30 cellular contexts compared by ENCODE assay signal in the genomic region with DNA sequence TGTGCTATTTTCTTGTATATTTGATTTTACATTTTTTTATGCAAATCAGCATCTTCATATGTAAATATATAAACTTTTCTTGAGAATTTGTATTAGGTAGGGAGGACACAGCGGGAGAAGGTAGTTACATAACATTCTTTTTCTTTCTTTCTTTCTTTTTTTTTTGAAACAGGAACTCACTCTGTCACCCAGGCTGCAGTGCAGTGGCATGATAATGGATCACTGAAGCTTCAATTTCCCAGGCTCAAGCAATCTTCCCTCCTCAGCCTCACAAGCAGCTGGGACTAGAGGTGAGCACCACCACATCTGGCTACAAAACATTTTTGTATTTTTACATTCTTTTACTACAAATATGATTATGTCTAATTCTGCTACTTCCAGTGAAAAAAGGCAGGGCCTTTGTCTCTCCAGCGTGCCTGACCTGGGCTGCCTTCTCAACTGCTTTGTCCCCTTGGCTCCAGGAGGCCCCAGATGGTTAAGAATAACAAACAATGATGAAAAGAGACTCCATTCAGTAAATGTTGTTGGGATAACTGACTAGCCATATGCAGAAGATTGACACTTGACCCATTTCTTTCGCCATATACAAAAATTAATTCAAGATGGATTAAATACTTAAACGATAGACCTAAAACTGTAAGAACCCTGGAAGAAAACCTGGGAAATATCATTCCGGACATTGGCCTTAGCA. TPM values are rescaled to one million over a fixed set of nuclear protein-coding genes. Genes with fewer than 3 reads are reported as not detected.
DNase-seq lines count a peak whose midpoint lies in the region; ATAC-seq, FAIRE-seq and TF ChIP-seq lines count a peak whose summit lies in the region.
"Had no signal": no experiment of that assay in that cellular context is flagged by ENCODE, and none has a peak within 500 bp of the region (broad histone marks: within the 10 kb centered on the region; RNA-seq: fewer than 3 reads in every experiment).

No MANE protein-coding gene starts in this region.

- no peaks in the 10 kb centered on the region for H3K23me2 ChIP-seq in H1 (ENCODE audit: low read depth, low read length)

- peak overlapping the region; percentile 49 for H2BK20ac ChIP-seq in H1 (ENCODE audit: low read length)

- CTCF ChIA-PET in H1 (lab: Charles Lee; ENCODE audit: partially characterized antibody) = no interaction called here

- H2BK5ac ChIP-seq in H1 (ENCODE audit: low read depth, low read length) = peak overlapping the region; percentile 80; the same call in 1 of the 2 replicates

- H4K5ac ChIP-seq in H1 (ENCODE audit: insufficient read length, low read depth, low read length) = peak overlapping the region; percentile 47

- no peak for FAIRE-seq in H1 (lab: Jason Lieb, UNC)
- FAIRE-seq: A204.1, GM12878 had no signal

- H2AFZ ChIP-seq in H1 (ENCODE audit: low read length) = no peak overlapping the region

- H2BK12ac ChIP-seq in H1 (ENCODE audit: low read depth, low read length) = no peak overlapping the region

- no peak overlapping the region for H3K23ac ChIP-seq in H1 (ENCODE audit: insufficient read length)

- H3K27me3 ChIP-seq in HUES6 (ENCODE audit: control insufficient read depth, insufficient read depth, low read length) = no peaks in the 10 kb centered on the region
- H3K27me3 ChIP-seq in H1 (replicated peaks in 1 of 4; ENCODE audit: control insufficient read depth in 3 of 4, extremely low read depth in 1 of 4, insufficient read depth in 3 of 4, low read length in 3 of 4) = no peaks in the 10 kb centered on the region
- no peaks in the 10 kb centered on the region for H3K27me3 ChIP-seq in aorta (ENCODE audit: control insufficient read depth in 1 of 2, insufficient read depth in 2 of 2, low read length in 1 of 2)
- H3K27me3 ChIP-seq: right lobe of liver, testis, uterus had no signal

- no peak overlapping the region for H4K91ac ChIP-seq in H1 (replicated peaks; ENCODE audit: insufficient read length, low read length)

- H3K79me1 ChIP-seq in H1 (ENCODE audit: low read depth, low read length) = no peaks in the 10 kb centered on the region

- no peaks in the 10 kb centered on the region for H3K79me2 ChIP-seq in H1 (ENCODE audit: control insufficient read depth in 1 of 2, insufficient read depth in 2 of 2, low read length in 2 of 2)

- WGBS in H1 (ENCODE audit: extremely low coverage in 1 of 2, insufficient coverage in 1 of 2, insufficient read length in 1 of 2, insufficient replicate concordance in 2 of 2, low coverage in 1 of 2, low lambda C conversion rate in 2 of 2, missing lambda C conversion rate in 1 of 2), 2 experiments = 44% methylated on average over 5 of the region's 5 CpGs; no CpG with 5 or more reads in 1 of the 2 experiments
- 91 to 93% methylated on average over 5 of the region's 5 CpGs for WGBS in aorta, 2 donors

- H3K9me3 ChIP-seq in HUES6 (ENCODE audit: control insufficient read depth, insufficient read depth, low read depth, low read length) = no peaks in the 10 kb centered on the region
- H3K9me3 ChIP-seq in H1 (ENCODE audit: insufficient read depth in 2 of 2, low read depth in 1 of 2, low read length in 1 of 2) = no peaks in the 10 kb centered on the region
- H3K9me3 ChIP-seq in aorta (ENCODE audit: control insufficient read depth, low read length) = no peaks in the 10 kb centered on the region
- H3K9me3 ChIP-seq: right lobe of liver, testis, uterus had no signal

- no peak overlapping the region for H2BK15ac ChIP-seq in H1 (ENCODE audit: low read length)

- no peak overlapping the region for H3K14ac ChIP-seq in H1 (ENCODE audit: insufficient read length)

- H3K27ac ChIP-seq in HUES6 (ENCODE audit: low read depth, low read length) (0 out of 2 replicates have a peak overlapping the region, but pooled peaks have one; percentile 28), H1 (ENCODE audit: low read depth, low read length) (no peak overlapping the region), aorta (ENCODE audit: low read depth in 1 of 2, low read length in 2 of 2) (no peak overlapping the region)
- H3K27ac ChIP-seq: HL-60, right lobe of liver, testis, uterus had no signal

- no peak for ATAC-seq in aorta (ENCODE audit: low FRiP score)
- ATAC-seq: GM12878; left ventricle myocardium superior; natural killer cell treated with Interleukin-12 subunit alpha and Interleukin-12 subunit beta and Interleukin-15 and Interleukin-18, amount 100 ng/mL, for 72 hours; right lobe of liver had no signal

- POLR2A ChIA-PET in H1 (lab: Charles Lee; ENCODE audit: partially characterized antibody) = no interaction called here

- no peak for TF ChIP-seq POLR2A in H1 (IDR thresholded peaks at IDR 0.05; ENCODE audit: control extremely low read depth in 1 of 2, low read depth in 2 of 2, low read length in 2 of 2)

- TF ChIP-seq CTCF in AG09319 (IDR thresholded peaks at IDR 0.05; ENCODE audit: low read depth, low read length) (no peak), H1 (IDR thresholded peaks at IDR 0.05; ENCODE audit: control extremely low read depth in 1 of 3, insufficient read depth in 1 of 3, low read depth in 1 of 3, low read length in 3 of 3) (no peak)

- H3K18ac ChIP-seq in H1 (ENCODE audit: extremely low read depth, low read length) = peak overlapping the region; percentile 86; the same call in 1 of the 2 replicates

- peak; percentile 43 for DNase-seq in AG09319 (ENCODE audit: extremely low read depth, low read depth)
- no peak for DNase-seq in H1 (ENCODE audit: low read depth in 1 of 2, low spot score in 2 of 2)
- peak; percentile 11 for DNase-seq in iPS-NIHi7 (ENCODE audit: extremely low spot score)
- no peak for DNase-seq in NCI-H1092 treated with DMSO at 0.1 percent for 48 hours (lab: John Stamatoyannopoulos, UW)
- DNase-seq in RPMI8226 = no peak
- no peak for DNase-seq in aorta
- no peak for DNase-seq in NOMO-1 treated with DMSO at 0.1 percent for 48 hours (lab: John Stamatoyannopoulos, UW; ENCODE audit: unreplicated experiment)
- DNase-seq: activated CD4-positive, alpha-beta memory T cell treated with anti-CD3 and anti-CD28 coated beads for 36 hours; activated CD8-positive, alpha-beta memory T cell treated with anti-CD3 and anti-CD28 coated beads, Interleukin-2, amount 50 U/mL, for 48 hours; central memory CD4-positive, alpha-beta T cell; DMS79 treated with DMSO at 0.1 percent for 48 hours; islet precursor cell; left ventricle myocardium superior; NCI-H1105; NCI-H2029; NCI-H2227 treated with DMSO at 0.1 percent for 48 hours; NCI-H774; posterior cingulate gyrus; right lobe of liver; stimulated activated CD4-positive, alpha-beta T cell treated with anti-CD3 and anti-CD28 coated beads, Interleukin-4, amount 100 ng/mL, for 4 hours; stimulated activated naive CD4-positive, alpha-beta T cell; testis; uterus had no signal

- TF ChIP-seq EP300 in H1 (IDR thresholded peaks at IDR 0.05; ENCODE audit: borderline replicate concordance in 1 of 2, low read depth in 2 of 2, low read length in 2 of 2) = no peak

- TF ChIP-seq RAD21 in H1 (IDR thresholded peaks at IDR 0.05 in 1 of 2, conservative IDR thresholded peaks at IDR 0.05 in 1 of 2; ENCODE audit: low read depth in 2 of 2, low read length in 2 of 2) = no peak

- H3K4me2 ChIP-seq in H1 (ENCODE audit: insufficient read depth in 1 of 2, low read depth in 2 of 2, low read length in 2 of 2) = peak overlapping the region; percentile 40 to 54; a peak in 3 of 4 replicates

- H3K4me1 ChIP-seq in HUES6 (ENCODE audit: control insufficient read depth, insufficient read depth, low read length) (peaks cover 16% of the 10 kb centered on the region; the same call in 1 of the 2 replicates), H1 (replicated peaks in 1 of 4; ENCODE audit: control insufficient read depth in 3 of 4, insufficient read depth in 4 of 4, low read length in 3 of 4) (peaks cover 0 to 15% (median 8%) of the 10 kb centered on the region in 4 experiments; a peak in 5 of 7 replicates), aorta (ENCODE audit: control insufficient read depth in 1 of 2, insufficient read depth in 2 of 2, low read length in 2 of 2) (no peaks in the 10 kb centered on the region)
- H3K4me1 ChIP-seq: right lobe of liver, testis, uterus had no signal

- H2BK120ac ChIP-seq in H1 (replicated peaks; ENCODE audit: low read depth, low read length) = peak overlapping the region; percentile 61

- H4K20me1 ChIP-seq in H1 (replicated peaks in 1 of 2; ENCODE audit: control insufficient read depth in 1 of 2, insufficient read depth in 2 of 2, low read length in 2 of 2) = no peaks in the 10 kb centered on the region

- intact Hi-C loops in aorta (cut with DNase I) = no loop called here

- no peak overlapping the region for H4K8ac ChIP-seq in H1 (ENCODE audit: extremely low read depth, insufficient read depth, low read length)

- no peak overlapping the region for H3K56ac ChIP-seq in H1 (replicated peaks; ENCODE audit: insufficient read length, low read depth, low read length)

- H2AK5ac ChIP-seq in H1 (ENCODE audit: low read depth, low read length) = no peak overlapping the region

- H3K4me3 ChIP-seq in HUES6 (ENCODE audit: low read depth, low read length) (no peak overlapping the region), H1 (ENCODE audit: extremely low read depth in 1 of 4, insufficient read depth in 2 of 4, low read depth in 3 of 4, low read length in 4 of 4) (peak overlapping the region in 1 of 4 experiments; percentile 26; a peak in 1 of 8 replicates), aorta (ENCODE audit: low read length in 2 of 2) (no peak overlapping the region)
- H3K4me3 ChIP-seq: GM12878, right lobe of liver, testis, uterus had no signal

- H3K36me3 ChIP-seq in HUES6 (ENCODE audit: control insufficient read depth, insufficient read depth, low read length) = no peaks in the 10 kb centered on the region
- H3K36me3 ChIP-seq in H1 (ENCODE audit: control insufficient read depth in 2 of 4, insufficient read depth in 4 of 4, low read length in 3 of 4) = no peaks in the 10 kb centered on the region
- H3K36me3 ChIP-seq in aorta (ENCODE audit: control insufficient read depth in 1 of 2, insufficient read depth in 2 of 2, low read length in 1 of 2) = no peaks in the 10 kb centered on the region
- H3K36me3 ChIP-seq: right lobe of liver, uterus had no signal

- H3K9ac ChIP-seq in HUES6 (ENCODE audit: low read length) = no peak overlapping the region
- no peak overlapping the region for H3K9ac ChIP-seq in H1 (replicated peaks in 1 of 4; ENCODE audit: extremely low read depth in 1 of 4, low read depth in 3 of 4, low read length in 3 of 4)

- H3K4ac ChIP-seq in H1 (replicated peaks; ENCODE audit: insufficient read length, low read depth, low read length) = no peak overlapping the region

RNA-seq across cellular contexts. Expression of a gene that starts 46.5 kb away (rescaled TPM):
- total RNA-seq in H1 (2021; fragmentation: NEBNext Ultra II Directional; extraction: Animal tissue kit (Norgen Biotek cat#: 25700)) = 5.0 and 5.3 TPM in 2 replicates
- 0.78 and 1.3 TPM in 2 replicates for polyA plus RNA-seq in H1 (2011; rRNA removed)
- 1.0 TPM for polyA plus RNA-seq in H1 (2011; cell fraction: cytosol; rRNA removed)
- polyA plus RNA-seq in H1 (2011; cell fraction: nucleus; rRNA removed) = 2.5 TPM
- 1.3 to 1.4 TPM (median 1.4 TPM) in 4 replicates for polyA plus RNA-seq in H1 (2012, experiment 1 of 2)
- 0.07 TPM for polyA plus RNA-seq in H1 (2012, experiment 2 of 2)
- polyA plus RNA-seq in H1 (2013, experiment 1 of 2) = 2.6 TPM
- polyA plus RNA-seq in H1 (2013, experiment 2 of 2) = 2.0 TPM
- 8.6 and 20.5 TPM in 2 replicates for polyA minus RNA-seq in H1 (2011; rRNA and poly(A)+ RNA removed)
- 4.0 TPM for polyA minus RNA-seq in H1 (2011; cell fraction: cytosol; rRNA and poly(A)+ RNA removed)
- 17.3 TPM for polyA minus RNA-seq in H1 (2011; cell fraction: nucleus; rRNA and poly(A)+ RNA removed)
- total RNA-seq in aorta = 10 to 100 TPM; 40.5 to 48.0 TPM
- 1 to 10 TPM in 1 of 2 donors, under 1 TPM in 1; 0.88 to 6.6 TPM for polyA plus RNA-seq in aorta
- total RNA-seq: activated CD4-positive, alpha-beta memory T cell treated with anti-CD3 and anti-CD28 coated beads for 36 hours; activated T-helper 2 cell treated with anti-CD3 and anti-CD28 coated beads, Interferon-gamma antibody, Interleukin-2, Interleukin-4, amounts not matched to agents 10 μg/mL and 5 μg/mL and 100 μg/mL, durations not matched to agents 14 hours and 24 hours and 36 hours had no signal
- polyA plus RNA-seq: GM12878, IgD-negative memory B cell had no signal

Comparison
In these comparisons a context has a peak if more than half of its experiments do, and no peak if none do; other contexts are left out.
1. DNase-seq: peak in AG09319 (single experiment) and iPS-NIHi7 (single experiment); none in H1 (0 of 2), NCI-H1092 treated with DMSO at 0.1 percent for 48 hours (single experiment), RPMI8226 (single experiment), aorta (0 of 2) and NOMO-1 treated with DMSO at 0.1 percent for 48 hours (single experiment).